Comparison of ENCODE assay signal across 1 cellular context in the genomic region with DNA sequence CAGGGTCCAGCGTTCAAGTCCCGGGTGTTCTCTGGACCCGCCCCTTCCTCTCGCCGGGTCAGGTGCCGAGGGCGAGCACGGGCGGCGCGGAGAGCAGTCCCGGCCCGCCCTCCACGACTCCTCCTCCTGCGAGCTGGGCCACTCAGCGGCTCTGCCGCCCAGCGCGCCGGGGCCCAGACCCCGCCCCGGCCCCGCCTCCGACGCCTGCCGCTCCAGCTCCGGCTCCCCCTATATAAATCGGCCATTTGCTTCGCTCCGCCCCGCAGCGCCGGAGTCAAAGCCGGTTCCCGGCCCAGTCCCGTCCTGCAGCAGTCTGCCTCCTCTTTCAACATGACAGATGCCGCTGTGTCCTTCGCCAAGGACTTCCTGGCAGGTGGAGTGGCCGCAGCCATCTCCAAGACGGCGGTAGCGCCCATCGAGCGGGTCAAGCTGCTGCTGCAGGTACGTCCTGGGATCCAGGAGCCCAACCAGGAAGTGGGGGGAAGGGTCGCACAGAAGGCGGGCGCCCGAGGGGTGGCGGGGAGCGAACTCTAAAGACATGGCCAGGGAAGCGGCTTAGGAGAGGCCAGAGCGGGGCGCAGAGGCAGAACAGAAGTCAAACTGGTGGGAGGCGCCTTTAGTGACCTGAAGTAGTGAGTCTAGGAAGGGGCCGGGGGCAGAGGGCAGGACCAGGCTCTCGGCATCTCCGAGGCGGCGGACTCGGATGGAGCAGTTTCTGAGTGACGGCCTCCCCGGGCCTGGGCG.
A peak's percentile ranks its signal among the peaks of the same experiment; 100 is the strongest.
TF ChIP-seq lines count a peak whose summit lies in the region.

A gene (plus strand): TSS at position 259 of the 744 bp plus-strand sequence. CDS start 72 bp downstream, at position 331.

TF ChIP-seq in K562, 482 proteins besides CTCF, POLR2A, EP300 and RAD21 (continued from another document):
- no peak for TF ChIP-seq FOXM1 (IDR thresholded peaks at IDR 0.05; ENCODE audit: low read depth)
- no peak; the same call in 1 of the 2 replicates for TF ChIP-seq FOXM1 (CRISPR knock-in tag; IDR thresholded peaks at IDR 0.05; ENCODE audit: low read depth)
- TF ChIP-seq, protein P1, sequence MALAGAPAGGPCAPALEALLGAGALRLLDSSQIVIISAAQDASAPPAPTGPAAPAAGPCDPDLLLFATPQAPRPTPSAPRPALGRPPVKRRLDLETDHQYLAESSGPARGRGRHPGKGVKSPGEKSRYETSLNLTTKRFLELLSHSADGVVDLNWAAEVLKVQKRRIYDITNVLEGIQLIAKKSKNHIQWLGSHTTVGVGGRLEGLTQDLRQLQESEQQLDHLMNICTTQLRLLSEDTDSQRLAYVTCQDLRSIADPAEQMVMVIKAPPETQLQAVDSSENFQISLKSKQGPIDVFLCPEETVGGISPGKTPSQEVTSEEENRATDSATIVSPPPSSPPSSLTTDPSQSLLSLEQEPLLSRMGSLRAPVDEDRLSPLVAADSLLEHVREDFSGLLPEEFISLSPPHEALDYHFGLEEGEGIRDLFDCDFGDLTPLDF (CRISPR knock-in tag; IDR thresholded peaks at IDR 0.05) = peak; percentile 35
- 0 out of 2 replicates have a peak, but pooled peaks have one; percentile 6 for TF ChIP-seq ARID1B (IDR thresholded peaks at IDR 0.05)
- TF ChIP-seq JUND (IDR thresholded peaks at IDR 0.05; ENCODE audit: borderline replicate concordance, low read depth, low read length) = no peak
- TF ChIP-seq JUND (tag; IDR thresholded peaks at IDR 0.05; ENCODE audit: borderline replicate concordance, low read depth, low read length) = no peak
- no peak for TF ChIP-seq MYNN (IDR thresholded peaks at IDR 0.05)
- no peak for TF ChIP-seq MYNN (CRISPR knock-in tag; IDR thresholded peaks at IDR 0.05)
- no peak for TF ChIP-seq ZFPM2 (CRISPR knock-in tag; IDR thresholded peaks at IDR 0.05)
- TF ChIP-seq, protein P2, sequence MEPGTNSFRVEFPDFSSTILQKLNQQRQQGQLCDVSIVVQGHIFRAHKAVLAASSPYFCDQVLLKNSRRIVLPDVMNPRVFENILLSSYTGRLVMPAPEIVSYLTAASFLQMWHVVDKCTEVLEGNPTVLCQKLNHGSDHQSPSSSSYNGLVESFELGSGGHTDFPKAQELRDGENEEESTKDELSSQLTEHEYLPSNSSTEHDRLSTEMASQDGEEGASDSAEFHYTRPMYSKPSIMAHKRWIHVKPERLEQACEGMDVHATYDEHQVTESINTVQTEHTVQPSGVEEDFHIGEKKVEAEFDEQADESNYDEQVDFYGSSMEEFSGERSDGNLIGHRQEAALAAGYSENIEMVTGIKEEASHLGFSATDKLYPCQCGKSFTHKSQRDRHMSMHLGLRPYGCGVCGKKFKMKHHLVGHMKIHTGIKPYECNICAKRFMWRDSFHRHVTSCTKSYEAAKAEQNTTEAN (CRISPR knock-in tag; IDR thresholded peaks at IDR 0.05) = no peak
- TF ChIP-seq, protein P3, sequence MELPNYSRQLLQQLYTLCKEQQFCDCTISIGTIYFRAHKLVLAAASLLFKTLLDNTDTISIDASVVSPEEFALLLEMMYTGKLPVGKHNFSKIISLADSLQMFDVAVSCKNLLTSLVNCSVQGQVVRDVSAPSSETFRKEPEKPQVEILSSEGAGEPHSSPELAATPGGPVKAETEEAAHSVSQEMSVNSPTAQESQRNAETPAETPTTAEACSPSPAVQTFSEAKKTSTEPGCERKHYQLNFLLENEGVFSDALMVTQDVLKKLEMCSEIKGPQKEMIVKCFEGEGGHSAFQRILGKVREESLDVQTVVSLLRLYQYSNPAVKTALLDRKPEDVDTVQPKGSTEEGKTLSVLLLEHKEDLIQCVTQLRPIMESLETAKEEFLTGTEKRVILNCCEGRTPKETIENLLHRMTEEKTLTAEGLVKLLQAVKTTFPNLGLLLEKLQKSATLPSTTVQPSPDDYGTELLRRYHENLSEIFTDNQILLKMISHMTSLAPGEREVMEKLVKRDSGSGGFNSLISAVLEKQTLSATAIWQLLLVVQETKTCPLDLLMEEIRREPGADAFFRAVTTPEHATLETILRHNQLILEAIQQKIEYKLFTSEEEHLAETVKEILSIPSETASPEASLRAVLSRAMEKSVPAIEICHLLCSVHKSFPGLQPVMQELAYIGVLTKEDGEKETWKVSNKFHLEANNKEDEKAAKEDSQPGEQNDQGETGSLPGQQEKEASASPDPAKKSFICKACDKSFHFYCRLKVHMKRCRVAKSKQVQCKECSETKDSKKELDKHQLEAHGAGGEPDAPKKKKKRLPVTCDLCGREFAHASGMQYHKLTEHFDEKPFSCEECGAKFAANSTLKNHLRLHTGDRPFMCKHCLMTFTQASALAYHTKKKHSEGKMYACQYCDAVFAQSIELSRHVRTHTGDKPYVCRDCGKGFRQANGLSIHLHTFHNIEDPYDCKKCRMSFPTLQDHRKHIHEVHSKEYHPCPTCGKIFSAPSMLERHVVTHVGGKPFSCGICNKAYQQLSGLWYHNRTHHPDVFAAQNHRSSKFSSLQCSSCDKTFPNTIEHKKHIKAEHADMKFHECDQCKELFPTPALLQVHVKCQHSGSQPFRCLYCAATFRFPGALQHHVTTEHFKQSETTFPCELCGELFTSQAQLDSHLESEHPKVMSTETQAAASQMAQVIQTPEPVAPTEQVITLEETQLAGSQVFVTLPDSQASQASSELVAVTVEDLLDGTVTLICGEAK (IDR thresholded peaks at IDR 0.05) = no peak; the same call in 1 of the 2 replicates
- TF ChIP-seq, protein P3 (CRISPR knock-in tag; IDR thresholded peaks at IDR 0.05) = no peak
- peak; percentile 34; the same call in 1 of the 2 replicates for TF ChIP-seq TCF3 (CRISPR knock-in tag; IDR thresholded peaks at IDR 0.05)
- no peak for TF ChIP-seq ZNF77 (CRISPR knock-in tag; IDR thresholded peaks at IDR 0.05)
- no peak for TF ChIP-seq ZFP1 (CRISPR knock-in tag; IDR thresholded peaks at IDR 0.05)
- TF ChIP-seq CREM (IDR thresholded peaks at IDR 0.05; ENCODE audit: low read depth) = peak; percentile 11; the same call in 1 of the 2 replicates
- no peak for TF ChIP-seq ETV6 (IDR thresholded peaks at IDR 0.05; ENCODE audit: borderline replicate concordance in 1 of 2, low read depth in 2 of 2, low read length in 1 of 2)
- no peak for TF ChIP-seq ETV6 (CRISPR knock-in tag; IDR thresholded peaks at IDR 0.05; ENCODE audit: borderline replicate concordance)
- TF ChIP-seq, protein P4, sequence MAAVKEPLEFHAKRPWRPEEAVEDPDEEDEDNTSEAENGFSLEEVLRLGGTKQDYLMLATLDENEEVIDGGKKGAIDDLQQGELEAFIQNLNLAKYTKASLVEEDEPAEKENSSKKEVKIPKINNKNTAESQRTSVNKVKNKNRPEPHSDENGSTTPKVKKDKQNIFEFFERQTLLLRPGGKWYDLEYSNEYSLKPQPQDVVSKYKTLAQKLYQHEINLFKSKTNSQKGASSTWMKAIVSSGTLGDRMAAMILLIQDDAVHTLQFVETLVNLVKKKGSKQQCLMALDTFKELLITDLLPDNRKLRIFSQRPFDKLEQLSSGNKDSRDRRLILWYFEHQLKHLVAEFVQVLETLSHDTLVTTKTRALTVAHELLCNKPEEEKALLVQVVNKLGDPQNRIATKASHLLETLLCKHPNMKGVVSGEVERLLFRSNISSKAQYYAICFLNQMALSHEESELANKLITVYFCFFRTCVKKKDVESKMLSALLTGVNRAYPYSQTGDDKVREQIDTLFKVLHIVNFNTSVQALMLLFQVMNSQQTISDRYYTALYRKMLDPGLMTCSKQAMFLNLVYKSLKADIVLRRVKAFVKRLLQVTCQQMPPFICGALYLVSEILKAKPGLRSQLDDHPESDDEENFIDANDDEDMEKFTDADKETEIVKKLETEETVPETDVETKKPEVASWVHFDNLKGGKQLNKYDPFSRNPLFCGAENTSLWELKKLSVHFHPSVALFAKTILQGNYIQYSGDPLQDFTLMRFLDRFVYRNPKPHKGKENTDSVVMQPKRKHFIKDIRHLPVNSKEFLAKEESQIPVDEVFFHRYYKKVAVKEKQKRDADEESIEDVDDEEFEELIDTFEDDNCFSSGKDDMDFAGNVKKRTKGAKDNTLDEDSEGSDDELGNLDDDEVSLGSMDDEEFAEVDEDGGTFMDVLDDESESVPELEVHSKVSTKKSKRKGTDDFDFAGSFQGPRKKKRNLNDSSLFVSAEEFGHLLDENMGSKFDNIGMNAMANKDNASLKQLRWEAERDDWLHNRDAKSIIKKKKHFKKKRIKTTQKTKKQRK (IDR thresholded peaks at IDR 0.05; ENCODE audit: borderline replicate concordance, low read depth, low read length) = no peak
- TF ChIP-seq OTX1 (CRISPR knock-in tag; IDR thresholded peaks at IDR 0.05) = no peak
- no peak for TF ChIP-seq ZNF445 (CRISPR knock-in tag; IDR thresholded peaks at IDR 0.05; ENCODE audit: low read depth)
- peak; percentile 69; the same call in 1 of the 2 replicates for TF ChIP-seq MBD2 (IDR thresholded peaks at IDR 0.05; ENCODE audit: borderline replicate concordance, low read depth)
- no peak for TF ChIP-seq BRCA1 (IDR thresholded peaks at IDR 0.05)
- TF ChIP-seq BRCA1 (CRISPR knock-in tag; IDR thresholded peaks at IDR 0.05) = no peak
- TF ChIP-seq, protein P5, sequence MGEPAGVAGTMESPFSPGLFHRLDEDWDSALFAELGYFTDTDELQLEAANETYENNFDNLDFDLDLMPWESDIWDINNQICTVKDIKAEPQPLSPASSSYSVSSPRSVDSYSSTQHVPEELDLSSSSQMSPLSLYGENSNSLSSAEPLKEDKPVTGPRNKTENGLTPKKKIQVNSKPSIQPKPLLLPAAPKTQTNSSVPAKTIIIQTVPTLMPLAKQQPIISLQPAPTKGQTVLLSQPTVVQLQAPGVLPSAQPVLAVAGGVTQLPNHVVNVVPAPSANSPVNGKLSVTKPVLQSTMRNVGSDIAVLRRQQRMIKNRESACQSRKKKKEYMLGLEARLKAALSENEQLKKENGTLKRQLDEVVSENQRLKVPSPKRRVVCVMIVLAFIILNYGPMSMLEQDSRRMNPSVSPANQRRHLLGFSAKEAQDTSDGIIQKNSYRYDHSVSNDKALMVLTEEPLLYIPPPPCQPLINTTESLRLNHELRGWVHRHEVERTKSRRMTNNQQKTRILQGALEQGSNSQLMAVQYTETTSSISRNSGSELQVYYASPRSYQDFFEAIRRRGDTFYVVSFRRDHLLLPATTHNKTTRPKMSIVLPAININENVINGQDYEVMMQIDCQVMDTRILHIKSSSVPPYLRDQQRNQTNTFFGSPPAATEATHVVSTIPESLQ (CRISPR knock-in tag; IDR thresholded peaks at IDR 0.05) = no peak
- TF ChIP-seq, protein P6, sequence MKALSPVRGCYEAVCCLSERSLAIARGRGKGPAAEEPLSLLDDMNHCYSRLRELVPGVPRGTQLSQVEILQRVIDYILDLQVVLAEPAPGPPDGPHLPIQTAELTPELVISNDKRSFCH (CRISPR knock-in tag; IDR thresholded peaks at IDR 0.05) = no peak
- TF ChIP-seq, protein P6 (tag; IDR thresholded peaks at IDR 0.05) = no peak
- TF ChIP-seq EWSR1 (IDR thresholded peaks at IDR 0.05; ENCODE audit: borderline replicate concordance, low read depth, partially characterized antibody) = no peak
- TF ChIP-seq TEAD1 (CRISPR knock-in tag; IDR thresholded peaks at IDR 0.05) = peak in 1 of 2 experiments; percentile 67; a peak in 1 of 4 replicates
- TF ChIP-seq SMAD1 (IDR thresholded peaks at IDR 0.05; ENCODE audit: low read depth, low read length, partially characterized antibody) = peak; percentile 75
- TF ChIP-seq ZBTB7A (IDR thresholded peaks at IDR 0.05; ENCODE audit: borderline replicate concordance, control insufficient read depth, low read depth, low read length) = no peak; the same call in 1 of the 2 replicates
- TF ChIP-seq TAF1 (IDR thresholded peaks at IDR 0.05; ENCODE audit: control insufficient read depth, extremely low read depth, insufficient read depth, low read length, severe bottlenecking) = peak; percentile 85
- TF ChIP-seq ZNF444 (CRISPR knock-in tag; IDR thresholded peaks at IDR 0.05) = no peak
- no peak for TF ChIP-seq PURB (CRISPR knock-in tag; IDR thresholded peaks at IDR 0.05; ENCODE audit: low read depth)
- no peak for TF ChIP-seq ZNF586 (CRISPR knock-in tag; conservative IDR thresholded peaks at IDR 0.05)
- TF ChIP-seq ZNF140 (CRISPR knock-in tag; IDR thresholded peaks at IDR 0.05) = no peak
- TF ChIP-seq MTF1 (CRISPR knock-in tag; IDR thresholded peaks at IDR 0.05; ENCODE audit: borderline replicate concordance) = no peak
- peak; percentile 59 for TF ChIP-seq RBM22 (IDR thresholded peaks at IDR 0.05; ENCODE audit: low read depth, low read length, poor library complexity, severe bottlenecking)
- no peak for TF ChIP-seq NFYB (IDR thresholded peaks at IDR 0.05; ENCODE audit: extremely low read depth, insufficient read length)
